Comparison of ENCODE assay signal across 8 cellular contexts in the genomic region with DNA sequence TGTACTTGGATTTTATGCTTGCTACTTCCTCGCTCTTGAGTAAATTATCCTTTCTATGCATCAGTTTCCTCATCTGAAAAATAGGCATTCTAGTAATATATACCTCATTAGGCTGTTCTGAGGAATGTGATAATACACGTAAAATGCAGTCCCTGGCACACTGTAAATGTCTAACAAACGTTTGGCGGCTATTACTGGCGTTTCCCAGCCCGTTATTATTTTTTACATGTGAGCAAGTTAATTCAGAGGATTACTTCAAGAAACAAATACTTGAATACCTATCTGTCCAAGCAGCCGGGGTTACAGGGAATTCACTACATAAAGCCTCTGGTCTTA. TPM values are rescaled to one million over a fixed set of nuclear protein-coding genes. Genes with fewer than 3 reads are reported as not detected.
DNase-seq lines count a peak whose midpoint lies in the region; ATAC-seq, FAIRE-seq and TF ChIP-seq lines count a peak whose summit lies in the region.

No MANE protein-coding gene starts in this region.

- ATAC-seq in A549 (no peak), HG03139 (IDR thresholded peaks at IDR 0.05; ENCODE audit: unreplicated experiment) (no peak)

- no peak for DNase-seq in A549 (ENCODE audit: low read depth in 1 of 2, low spot score in 1 of 2)
- DNase-seq in Jurkat, Clone E6-1 (ENCODE audit: low read depth, low spot score): no peak
- DNase-seq in chondrocyte (ENCODE audit: low spot score): no peak
- no peak for DNase-seq in SKM-1 treated with dmso at 0.1 percent for 144 hours (lab: John Stamatoyannopoulos, UW; ENCODE audit: unreplicated experiment)
- no peak for DNase-seq in AG08395 (ENCODE audit: low spot score)
- DNase-seq in D341Med (ENCODE audit: low spot score): no peak

- CTCF ChIA-PET in A549 (lab: Yijun Ruan, JAX): no interaction called here

- no peak for FAIRE-seq in A549 (lab: Jason Lieb, UNC)

- H3K4me1 ChIP-seq in A549 (peaks cover 20% of the 10 kb centered on the region), muscle layer of colon (ENCODE audit: insufficient read depth, low read length) (peaks cover 26% of the 10 kb centered on the region)

- no peak for TF ChIP-seq POLR2A in A549 (IDR thresholded peaks at IDR 0.05; ENCODE audit: low read length)

- H3K27ac Mint-ChIP-seq in chondrocyte (ENCODE audit: unreplicated experiment): peak overlapping the region; percentile 100

- H3K4me1 Mint-ChIP-seq in chondrocyte (ENCODE audit: low read depth): peaks cover 29% of the 10 kb centered on the region

- H3K4me3 ChIP-seq in A549 (peak overlapping the region; percentile 97), muscle layer of colon (ENCODE audit: low read depth in 1 of 2, low read length in 2 of 2) (peak overlapping the region; percentile 75 to 96)
- peak overlapping the region; percentile 81 for H3K4me3 ChIP-seq in Jurkat, Clone E6-1 (ENCODE audit: low read length)

- peaks cover 8% of the 10 kb centered on the region for H3K36me3 ChIP-seq in muscle layer of colon (ENCODE audit: insufficient read depth, low read length)

- TF ChIP-seq CTCF in A549 (IDR thresholded peaks at IDR 0.05) (no peak), chondrocyte (IDR thresholded peaks at IDR 0.05) (no peak)

- peak overlapping the region; percentile 93 for H3K4me2 ChIP-seq in A549

- H3K27me3 ChIP-seq in muscle layer of colon (ENCODE audit: control insufficient read depth in 1 of 2, insufficient read depth in 2 of 2, low read length in 2 of 2): no peaks in the 10 kb centered on the region

- H3K27me3 Mint-ChIP-seq in chondrocyte (ENCODE audit: low read depth): no peaks in the 10 kb centered on the region

- H3K27ac ChIP-seq in A549: peak overlapping the region; percentile 96 to 100
- peak overlapping the region; percentile 97 for H3K27ac ChIP-seq in muscle layer of colon (ENCODE audit: low read depth, low read length)

- H3K9ac ChIP-seq in muscle layer of colon (ENCODE audit: low read length): peak overlapping the region; percentile 79

- peaks cover 4% of the 10 kb centered on the region for H3K36me3 Mint-ChIP-seq in chondrocyte (ENCODE audit: low read depth)

- POLR2A ChIA-PET in A549 (lab: Yijun Ruan, JAX): interaction anchor here (1.1 kb wide), 1 partner anchor 8 kb away, joined by 4 read pairs; a partner anchor contains a TSS

- TF ChIP-seq RAD21 in A549 (conservative IDR thresholded peaks at IDR 0.05 in 1 of 2, IDR thresholded peaks at IDR 0.05 in 1 of 2): no peak

- H3K4me3 Mint-ChIP-seq in chondrocyte (ENCODE audit: unreplicated experiment): peak overlapping the region; percentile 98

- no peak for TF ChIP-seq EP300 in A549 (IDR thresholded peaks at IDR 0.05)

- 1% methylated on average over 7 of the region's 7 CpGs for WGBS in A549 (ENCODE audit: missing lambda C conversion rate)

- H3K9me3 ChIP-seq in A549: no peaks in the 10 kb centered on the region
- no peaks in the 10 kb centered on the region for H3K9me3 ChIP-seq in muscle layer of colon (ENCODE audit: low read length)

- H3K9me3 Mint-ChIP-seq in chondrocyte (ENCODE audit: low read depth): no peaks in the 10 kb centered on the region

TF ChIP-seq in A549, 52 proteins besides CTCF, POLR2A, EP300 and RAD21:
- TF ChIP-seq, protein P1, sequence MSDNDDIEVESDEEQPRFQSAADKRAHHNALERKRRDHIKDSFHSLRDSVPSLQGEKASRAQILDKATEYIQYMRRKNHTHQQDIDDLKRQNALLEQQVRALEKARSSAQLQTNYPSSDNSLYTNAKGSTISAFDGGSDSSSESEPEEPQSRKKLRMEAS (IDR thresholded peaks at IDR 0.05): no peak
- TF ChIP-seq, protein P2, sequence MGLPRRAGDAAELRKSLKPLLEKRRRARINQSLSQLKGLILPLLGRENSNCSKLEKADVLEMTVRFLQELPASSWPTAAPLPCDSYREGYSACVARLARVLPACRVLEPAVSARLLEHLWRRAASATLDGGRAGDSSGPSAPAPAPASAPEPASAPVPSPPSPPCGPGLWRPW (IDR thresholded peaks at IDR 0.05): no peak
- TF ChIP-seq SMC3 (IDR thresholded peaks at IDR 0.05) (no peak), JUN (IDR thresholded peaks at IDR 0.05) (no peak), KDM5A (IDR thresholded peaks at IDR 0.05) (no peak), FOSL2 (IDR thresholded peaks at IDR 0.05) (no peak), FOSL2 (CRISPR knock-in tag; IDR thresholded peaks at IDR 0.05) (no peak), ZFP36 (IDR thresholded peaks at IDR 0.05; ENCODE audit: borderline replicate concordance, partially characterized antibody) (no peak), ESRRA (IDR thresholded peaks at IDR 0.05; ENCODE audit: borderline replicate concordance, low read length) (no peak), ZNF302 (CRISPR knock-in tag; IDR thresholded peaks at IDR 0.05) (no peak), CEBPB (IDR thresholded peaks at IDR 0.05) (no peak), FOXS1 (CRISPR knock-in tag; IDR thresholded peaks at IDR 0.05) (no peak)
- TF ChIP-seq, protein P3, sequence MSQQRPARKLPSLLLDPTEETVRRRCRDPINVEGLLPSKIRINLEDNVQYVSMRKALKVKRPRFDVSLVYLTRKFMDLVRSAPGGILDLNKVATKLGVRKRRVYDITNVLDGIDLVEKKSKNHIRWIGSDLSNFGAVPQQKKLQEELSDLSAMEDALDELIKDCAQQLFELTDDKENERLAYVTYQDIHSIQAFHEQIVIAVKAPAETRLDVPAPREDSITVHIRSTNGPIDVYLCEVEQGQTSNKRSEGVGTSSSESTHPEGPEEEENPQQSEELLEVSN (IDR thresholded peaks at IDR 0.05; ENCODE audit: borderline replicate concordance, low read depth): no peak
- TF ChIP-seq, protein P4, sequence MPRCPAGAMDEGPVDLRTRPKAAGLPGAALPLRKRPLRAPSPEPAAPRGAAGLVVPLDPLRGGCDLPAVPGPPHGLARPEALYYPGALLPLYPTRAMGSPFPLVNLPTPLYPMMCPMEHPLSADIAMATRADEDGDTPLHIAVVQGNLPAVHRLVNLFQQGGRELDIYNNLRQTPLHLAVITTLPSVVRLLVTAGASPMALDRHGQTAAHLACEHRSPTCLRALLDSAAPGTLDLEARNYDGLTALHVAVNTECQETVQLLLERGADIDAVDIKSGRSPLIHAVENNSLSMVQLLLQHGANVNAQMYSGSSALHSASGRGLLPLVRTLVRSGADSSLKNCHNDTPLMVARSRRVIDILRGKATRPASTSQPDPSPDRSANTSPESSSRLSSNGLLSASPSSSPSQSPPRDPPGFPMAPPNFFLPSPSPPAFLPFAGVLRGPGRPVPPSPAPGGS (IDR thresholded peaks at IDR 0.05): no peak

RNA-seq across cellular contexts. Expression of a gene that starts 0.6 kb away (rescaled TPM):
- polyA plus RNA-seq in A549 (2011; rRNA removed) (19.0 and 25.7 TPM in 2 replicates), A549 (2017; fragmentation: RNase III; extraction: RNeasy Plus Mini Kit Qiagen cat#74134 plus additional on column Dnase treatment) (18.4 to 19.4 TPM (median 19.0 TPM) in 3 replicates)
- polyA plus RNA-seq in A549 (2012; cell fraction: cytosol; rRNA removed): 6.2 and 9.0 TPM in 2 replicates
- polyA plus RNA-seq in A549 (2012; cell fraction: nucleus; rRNA removed): 2.0 and 2.8 TPM in 2 replicates
- polyA minus RNA-seq in A549 (2011; rRNA and poly(A)+ RNA removed): 6.8 and 7.1 TPM in 2 replicates
- polyA plus RNA-seq in Jurkat, Clone E6-1 (2012; ENCODE audit: insufficient read depth, insufficient read length): 22.8 TPM
- 14.9 to 15.3 TPM (median 14.9 TPM) in 3 replicates for total RNA-seq in chondrocyte

RNA-seq across cellular contexts. Expression of a gene that starts 7.2 kb away (rescaled TPM):
- 9.0 and 14.5 TPM in 2 replicates for polyA plus RNA-seq in A549 (2011; rRNA removed)
- polyA plus RNA-seq in A549 (2012; cell fraction: cytosol; rRNA removed): 7.8 and 10.1 TPM in 2 replicates
- 10.1 and 13.3 TPM in 2 replicates for polyA plus RNA-seq in A549 (2012; cell fraction: nucleus; rRNA removed)
- polyA plus RNA-seq in A549 (2017; fragmentation: RNase III; extraction: RNeasy Plus Mini Kit Qiagen cat#74134 plus additional on column Dnase treatment): 13.3 to 13.7 TPM (median 13.6 TPM) in 3 replicates
- polyA minus RNA-seq in A549 (2011; rRNA and poly(A)+ RNA removed): 16.0 and 17.5 TPM in 2 replicates
- 20.9 TPM for polyA plus RNA-seq in Jurkat, Clone E6-1 (2012; ENCODE audit: insufficient read depth, insufficient read length)
- 18.3 to 21.4 TPM (median 18.5 TPM) in 3 replicates for total RNA-seq in chondrocyte
